ENCODE assay signal across 31 cellular contexts in genomic region chr10:51672039-51672535, GRCh38.
"Had no signal": no experiment of that assay in that cellular context is flagged by ENCODE, and none has a peak within 500 bp of the region (broad histone marks: within the 10 kb centered on the region; RNA-seq: fewer than 3 reads in every experiment).

No MANE protein-coding gene starts in this region.

- H3K4me3 Mint-ChIP-seq: activated B cell treated with CpG ODN at 0.5 μM for 24 hours; activated CD8-positive, alpha-beta T cell treated with anti-CD3 and anti-CD28 coated beads for 36 hours; activated naive CD8-positive, alpha-beta T cell; activated T-cell treated with anti-CD3 and anti-CD28 coated beads, Interleukin-2, amount 50 U/mL, for 4 hours; activated T-helper 17 cell treated with anti-CD3 and anti-CD28 coated beads, Interleukin-2, amount 50 U/mL, for 72 hours; endodermal cell; T-helper 17 cell; T-helper 2 cell treated with Interferon-gamma antibody and Interleukin-4, amounts not matched to agents 5 μg/mL and 100 μg/mL, for 36 hours had no signal

- H3K4me1 ChIP-seq: colonic mucosa had no signal

- H3K27me3 ChIP-seq: body of pancreas, colonic mucosa, esophagus muscularis mucosa, foreskin keratinocyte, gastroesophageal sphincter, heart right ventricle had no signal

- H3K36me3 ChIP-seq: colonic mucosa, esophagus muscularis mucosa, gastroesophageal sphincter, heart right ventricle, WERI-Rb-1 had no signal

- H3K9me3 Mint-ChIP-seq: activated CD8-positive, alpha-beta T cell treated with anti-CD3 and anti-CD28 coated beads for 36 hours; T-helper 2 cell treated with Interferon-gamma antibody and Interleukin-4, amounts not matched to agents 5 μg/mL and 100 μg/mL, for 36 hours had no signal

- H3K4me3 ChIP-seq: body of pancreas, colonic mucosa, esophagus muscularis mucosa, gastroesophageal sphincter, heart right ventricle had no signal

- DNase-seq: activated B cell treated with CpG ODN at 0.5 μM for 24 hours; activated CD4-positive, alpha-beta T cell treated with anti-CD3 and anti-CD28 coated beads for 48 hours; activated CD4-positive, alpha-beta T cell treated with anti-CD3 and anti-CD28 coated beads, Interleukin-2, amount 50 U/mL, for 1 hour; activated CD4-positive, alpha-beta T cell treated with anti-CD3 and anti-CD28 coated beads, Interleukin-2, amount 50 U/mL, for 48 hours; activated CD8-positive, alpha-beta memory T cell treated with anti-CD3 and anti-CD28 coated beads for 24 hours; activated CD8-positive, alpha-beta T cell treated with anti-CD3 and anti-CD28 coated beads for 36 hours; activated effector memory CD4-positive, alpha-beta T cell treated with Interleukin-2 at 50 U/mL for 16 hours; activated gamma-delta T cell treated with Interleukin-2 at 50 U/mL for 16 hours; activated naive CD4-positive, alpha-beta T cell treated with anti-CD3 and anti-CD28 coated beads, Interleukin-2, amount 50 U/mL, for 16 hours; activated naive CD4-positive, alpha-beta T cell treated with Interleukin-2 at 50 U/mL for 16 hours; activated T-cell treated with anti-CD3 and anti-CD28 coated beads, Interleukin-2, amount 50 U/mL, for 4 hours; amniotic stem cell; aorta; body of pancreas; caudate nucleus; colonic mucosa; effector memory CD4-positive, alpha-beta T cell; endodermal cell; erythroblast; foreskin keratinocyte; heart right ventricle; T-helper 1 cell; T-helper 17 cell; T1000; WERI-Rb-1 had no signal

- H3K4me1 Mint-ChIP-seq: activated B cell treated with CpG ODN at 0.5 μM for 24 hours; activated T-helper 17 cell treated with anti-CD3 and anti-CD28 coated beads, Interleukin-2, amount 50 U/mL, for 72 hours; endodermal cell; T-helper 17 cell had no signal

- ATAC-seq: activated CD4-positive, CD25-positive, alpha-beta regulatory T cell treated with anti-CD3 and anti-CD28 coated beads, Interleukin-2, amount 50 U/mL, for 24 hours; activated CD8-positive, alpha-beta T cell treated with anti-CD3 and anti-CD28 coated beads for 36 hours; activated T-cell treated with anti-CD3 and anti-CD28 coated beads, Interleukin-2, amount 50 U/mL, for 4 hours; activated T-helper 17 cell treated with anti-CD3 and anti-CD28 coated beads, Interleukin-2, amount 50 U/mL, for 72 hours; body of pancreas; foreskin keratinocyte; gastroesophageal sphincter; heart right ventricle; T-helper 17 cell had no signal

- H3K9me3 ChIP-seq: body of pancreas, colonic mucosa, gastroesophageal sphincter had no signal

- H3K36me3 Mint-ChIP-seq: activated naive CD8-positive, alpha-beta T cell had no signal

- H3K27ac ChIP-seq: body of pancreas, colonic mucosa, esophagus muscularis mucosa, foreskin keratinocyte, gastroesophageal sphincter, heart right ventricle, WERI-Rb-1 had no signal

- H3K27ac Mint-ChIP-seq: activated B cell treated with CpG ODN at 0.5 μM for 24 hours; activated CD8-positive, alpha-beta T cell treated with anti-CD3 and anti-CD28 coated beads for 36 hours; activated naive CD8-positive, alpha-beta T cell; activated T-helper 17 cell treated with anti-CD3 and anti-CD28 coated beads, Interleukin-2, amount 50 U/mL, for 72 hours; endodermal cell; T-helper 17 cell; T-helper 2 cell treated with Interferon-gamma antibody and Interleukin-4, amounts not matched to agents 5 μg/mL and 100 μg/mL, for 36 hours had no signal
